ENCODE assay signal across 8 cellular contexts in genomic region chr12:7130791-7131501, GRCh38. TPM values are rescaled to one million over a fixed set of nuclear protein-coding genes. Genes with fewer than 3 reads are reported as not detected.
A peak's percentile ranks its signal among the peaks of the same experiment; 100 is the strongest.
DNase-seq lines count a peak whose midpoint lies in the region; ATAC-seq, FAIRE-seq and TF ChIP-seq lines count a peak whose summit lies in the region.

No MANE protein-coding gene starts in this region.

- H3K4me3 Mint-ChIP-seq in astrocyte (ENCODE audit: unreplicated experiment) = peak overlapping the region; percentile 87

- H3F3A ChIP-seq in SU-DHL-6 (ENCODE audit: insufficient read depth) = no peaks in the 10 kb centered on the region

- no peaks in the 10 kb centered on the region for H4K20me1 ChIP-seq in SU-DHL-6 (ENCODE audit: low read depth, low read length)
- peaks cover 13% of the 10 kb centered on the region for H4K20me1 ChIP-seq in astrocyte (ENCODE audit: insufficient read depth, low read length)

- TF ChIP-seq CTCF in GM10248 (IDR thresholded peaks at IDR 0.05; ENCODE audit: control extremely low read depth, extremely low read depth, low read depth, missing control alignments) = no peak
- TF ChIP-seq CTCF in SU-DHL-6 (IDR thresholded peaks at IDR 0.05; ENCODE audit: insufficient read depth, low read length, poor library complexity, severe bottlenecking) = no peak
- TF ChIP-seq CTCF in astrocyte (IDR thresholded peaks at IDR 0.05; ENCODE audit: insufficient read depth, low read depth, low read length) = no peak

- H3K79me2 ChIP-seq in SU-DHL-6 (ENCODE audit: insufficient read depth, low read length) (no peaks in the 10 kb centered on the region), astrocyte (ENCODE audit: insufficient read depth, low read length) (no peaks in the 10 kb centered on the region)

- H3K4me2 ChIP-seq in SU-DHL-6 (ENCODE audit: low read depth, low read length, poor library complexity, severe bottlenecking) = peak overlapping the region; percentile 79
- H3K4me2 ChIP-seq in astrocyte (ENCODE audit: low read length) = peak overlapping the region; percentile 99

- peak overlapping the region; percentile 61 for H3K9ac ChIP-seq in SU-DHL-6 (ENCODE audit: low read length)
- H3K9ac ChIP-seq in astrocyte (ENCODE audit: low read length) = peak overlapping the region; percentile 82

- CTCF ChIA-PET in GM10248 (lab: Yijun Ruan, JAX) = interaction anchor here (0.8 to 2.0 kb wide), 7 partner anchors 8 to 22 kb away, joined by 3 to 10 read pairs (median 3); partner anchors contain the start of gene C1RL

- H3K4me1 Mint-ChIP-seq in astrocyte (ENCODE audit: low read depth, unreplicated experiment) = peaks cover 2% of the 10 kb centered on the region

- peaks cover 21% of the 10 kb centered on the region for H3K27me3 Mint-ChIP-seq in astrocyte (ENCODE audit: low read depth, unreplicated experiment)

- H3K27ac ChIP-seq in SU-DHL-6 (ENCODE audit: low read depth, low read length) (no peak overlapping the region), astrocyte (ENCODE audit: low read depth, low read length) (no peak overlapping the region)

- FAIRE-seq in astrocyte (lab: Jason Lieb, UNC) = no peak

- peak; percentile 66 for DNase-seq in GM10248 (ENCODE audit: extremely low spot score)
- peak; percentile 39 for DNase-seq in astrocyte (ENCODE audit: low read depth)
- peak; percentile 57 for DNase-seq in hepatic stellate cell (ENCODE audit: low spot score)
- peak; percentile 33 for DNase-seq in renal cortical epithelial cell (ENCODE audit: low read depth)
- DNase-seq in NCI-H1436 treated with DMSO at 0.1 percent for 48 hours (lab: John Stamatoyannopoulos, UW) = no peak

- POLR2A ChIA-PET in GM10248 (lab: Yijun Ruan, JAX) = no interaction called here

- peaks cover 20% of the 10 kb centered on the region for H3K36me3 Mint-ChIP-seq in astrocyte (ENCODE audit: low read depth, unreplicated experiment)

- no peaks in the 10 kb centered on the region for H3K9me3 ChIP-seq in SU-DHL-6 (ENCODE audit: insufficient read depth, low read length)
- no peaks in the 10 kb centered on the region for H3K9me3 ChIP-seq in astrocyte (ENCODE audit: insufficient read depth, low read depth, low read length)

- H3K27me3 ChIP-seq in SU-DHL-6 (ENCODE audit: low read length) (no peaks in the 10 kb centered on the region), astrocyte (ENCODE audit: insufficient read depth, low read length) (peaks cover 4% of the 10 kb centered on the region)

- peaks cover 2% of the 10 kb centered on the region for H3K9me3 Mint-ChIP-seq in astrocyte (ENCODE audit: unreplicated experiment)

- peak; percentile 7 for ATAC-seq in HG03342 (IDR thresholded peaks at IDR 0.05; ENCODE audit: unreplicated experiment)
- ATAC-seq in GM18873 (IDR thresholded peaks at IDR 0.05; ENCODE audit: low FRiP score, unreplicated experiment) = no peak

- H3K36me3 ChIP-seq in SU-DHL-6 (ENCODE audit: low read length) (no peaks in the 10 kb centered on the region), astrocyte (ENCODE audit: insufficient read depth, low read length) (no peaks in the 10 kb centered on the region)

- no peaks in the 10 kb centered on the region for H3K9me2 ChIP-seq in SU-DHL-6 (replicated peaks; ENCODE audit: insufficient read depth, low read length)

- H3K27ac Mint-ChIP-seq in astrocyte (ENCODE audit: unreplicated experiment) = peak overlapping the region; percentile 66

- H3K4me3 ChIP-seq in SU-DHL-6 (ENCODE audit: insufficient read depth, low read length, poor library complexity, severe bottlenecking) (peak overlapping the region; percentile 61), astrocyte (ENCODE audit: insufficient read depth, low read depth, low read length) (peak overlapping the region; percentile 74)

- H2AFZ ChIP-seq in SU-DHL-6 (ENCODE audit: low read depth, low read length, severe bottlenecking) = peak overlapping the region; percentile 92
- H2AFZ ChIP-seq in astrocyte (ENCODE audit: low read depth, low read length) = peak overlapping the region; percentile 68

- H3K4me1 ChIP-seq in astrocyte (ENCODE audit: insufficient read depth, low read length) = peaks cover 12% of the 10 kb centered on the region

RNA-seq across cellular contexts. Expression of gene CLSTN3, which starts 0.8 kb away (rescaled TPM):
- total RNA-seq in astrocyte (26.7 and 29.6 TPM in 2 replicates), renal cortical epithelial cell (34.6 and 106 TPM in 2 replicates)

RNA-seq across cellular contexts. Expression of gene RBP5, which starts 2.3 kb away (rescaled TPM):
- total RNA-seq in astrocyte (not detected in 2 replicates), renal cortical epithelial cell (1.1 TPM in 1 of 2 replicates, not detected in the other)

RNA-seq across cellular contexts. Expression of gene C1RL, which starts 21.9 kb away (rescaled TPM):
- total RNA-seq in astrocyte = 11.0 and 12.1 TPM in 2 replicates
- 31.4 and 68.7 TPM in 2 replicates for total RNA-seq in renal cortical epithelial cell

RNA-seq across cellular contexts. Expression of gene C1R, which starts 38.7 kb away (rescaled TPM):
- total RNA-seq in astrocyte (0.86 and 1.6 TPM in 2 replicates), renal cortical epithelial cell (4.2 and 82.9 TPM in 2 replicates)

RNA-seq across cellular contexts. Expression of gene PEX5, which starts 58.5 kb away (rescaled TPM):
- total RNA-seq in astrocyte (21.5 and 22.5 TPM in 2 replicates), renal cortical epithelial cell (24.8 and 36.5 TPM in 2 replicates)
